2 cellular contexts compared by ENCODE assay signal in genomic region chr5:160646033-160646432, GRCh38.
TF ChIP-seq lines count a peak whose summit lies in the region.

No MANE protein-coding gene starts in this region.

TF ChIP-seq in GM12878, 131 proteins besides CTCF, POLR2A, EP300 and RAD21 (continued from another document):
- TF ChIP-seq CUX1 (IDR thresholded peaks at IDR 0.05; ENCODE audit: insufficient replicate concordance, low read depth, low read length) (no peak), CHD1 (IDR thresholded peaks at IDR 0.05; ENCODE audit: low read depth, low read length) (no peak), MXI1 (IDR thresholded peaks at IDR 0.05; ENCODE audit: low read depth, low read length) (no peak), TBL1XR1 (IDR thresholded peaks at IDR 0.05; ENCODE audit: low read depth, low read length) (no peak), CBFB (IDR thresholded peaks at IDR 0.05; ENCODE audit: low read depth) (no peak), NFXL1 (IDR thresholded peaks at IDR 0.05; ENCODE audit: borderline replicate concordance) (no peak), CEBPB (IDR thresholded peaks at IDR 0.05; ENCODE audit: borderline replicate concordance in 1 of 2, low read depth in 2 of 2, low read length in 2 of 2) (no peak), ZZZ3 (IDR thresholded peaks at IDR 0.05; ENCODE audit: control insufficient read depth, insufficient read length, low read depth) (no peak), CHD4 (IDR thresholded peaks at IDR 0.05) (no peak), ZNF217 (IDR thresholded peaks at IDR 0.05) (no peak), CBX5 (IDR thresholded peaks at IDR 0.05; ENCODE audit: low read depth) (no peak), MTA2 (IDR thresholded peaks at IDR 0.05; ENCODE audit: low read depth) (no peak), SMC3 (IDR thresholded peaks at IDR 0.05; ENCODE audit: borderline replicate concordance, low read length) (no peak), GABPA (IDR thresholded peaks at IDR 0.05; ENCODE audit: low read depth) (no peak), JUNB (IDR thresholded peaks at IDR 0.05) (no peak), MAX (IDR thresholded peaks at IDR 0.05; ENCODE audit: low read depth, low read length) (no peak), PBX3 (IDR thresholded peaks at IDR 0.05; ENCODE audit: insufficient replicate concordance, low read depth, low read length) (no peak)

TF ChIP-seq in WTC11, 78 proteins besides CTCF, POLR2A, EP300 and RAD21 (continued from another document):
- no peak for TF ChIP-seq AR (CRISPR knock-in tag; IDR thresholded peaks at IDR 0.05)
